Comparison of ENCODE assay signal across 13 cellular contexts in genomic region chr12:46261658-46262057, GRCh38. TPM values are rescaled to one million over a fixed set of nuclear protein-coding genes. Genes with fewer than 3 reads are reported as not detected.
DNase-seq lines count a peak whose midpoint lies in the region; ATAC-seq and TF ChIP-seq lines count a peak whose summit lies in the region.
"Had no signal": no experiment of that assay in that cellular context is flagged by ENCODE, and none has a peak within 500 bp of the region (broad histone marks: within the 10 kb centered on the region; RNA-seq: fewer than 3 reads in every experiment).

No MANE protein-coding gene starts in this region.

- no peak for TF ChIP-seq POLR2A in breast epithelium (IDR thresholded peaks at IDR 0.05)

- H3K9me2 ChIP-seq in MM.1S (replicated peaks; ENCODE audit: insufficient read depth, low read length) = no peaks in the 10 kb centered on the region

- POLR2A ChIA-PET in MCF 10A (lab: Yijun Ruan, JAX) = interaction anchor here (0.6 to 5.5 kb wide), 15 partner anchors 12 to 682 kb away, joined by 3 to 28 read pairs (median 4); partner anchors contain the start of gene SCAF11
- POLR2A ChIA-PET in Panc1 (lab: Charles Lee) = no interaction called here

- peaks cover 100% of the 10 kb centered on the region for H3K79me2 ChIP-seq in MM.1S (ENCODE audit: low read length)

- H3K27me3 ChIP-seq in breast epithelium (no peaks in the 10 kb centered on the region), Panc1 (ENCODE audit: control insufficient read depth, insufficient read depth, low read length) (no peaks in the 10 kb centered on the region), iPS-20b (ENCODE audit: insufficient read depth, low read length) (no peaks in the 10 kb centered on the region), stomach smooth muscle (ENCODE audit: control insufficient read depth in 1 of 2, insufficient read depth in 2 of 2, low read length in 2 of 2) (no peaks in the 10 kb centered on the region), MM.1S (replicated peaks; ENCODE audit: insufficient read depth, low read length) (no peaks in the 10 kb centered on the region)
- H3K27me3 ChIP-seq: esophagus squamous epithelium had no signal

- DNase-seq in breast epithelium (ENCODE audit: low spot score in 2 of 2) (no peak), MCF 10A (ENCODE audit: unreplicated experiment) (no peak), Panc1 (ENCODE audit: low read depth, low spot score) (no peak), endothelial cell (ENCODE audit: low spot score) (no peak), MM.1S (no peak)
- DNase-seq: cortex of kidney, esophagus squamous epithelium, mesendoderm, NCI-H1105 had no signal

- H3K9me3 ChIP-seq in breast epithelium (no peaks in the 10 kb centered on the region), Panc1 (ENCODE audit: control insufficient read depth, insufficient read depth, low read depth, low read length) (no peaks in the 10 kb centered on the region), iPS-20b (ENCODE audit: insufficient read depth, low read depth, low read length) (no peaks in the 10 kb centered on the region), stomach smooth muscle (ENCODE audit: control insufficient read depth in 2 of 2, low read length in 2 of 2) (no peaks in the 10 kb centered on the region), MM.1S (replicated peaks; ENCODE audit: insufficient read depth, low read length) (no peaks in the 10 kb centered on the region)
- H3K9me3 ChIP-seq: esophagus squamous epithelium had no signal

- intact Hi-C loops in breast epithelium (cut with DNase I; ENCODE audit: low total_unique reads) (loop anchor here (10.0 kb wide), 1 partner anchor 67 kb away; no protein-coding TSS in a partner anchor), MCF 10A (cut with micrococcal nuclease) (loop anchor here (10.0 kb wide), 1 partner anchor 673 kb away; no protein-coding TSS in a partner anchor), Panc1 (cut with micrococcal nuclease; ENCODE audit: unreplicated experiment) (loop anchor here (10.0 kb wide), 1 partner anchor 103 kb away; no protein-coding TSS in a partner anchor)

- ATAC-seq in Panc1 (no peak), HG03460 (IDR thresholded peaks at IDR 0.05; ENCODE audit: unreplicated experiment) (no peak)
- ATAC-seq: activated CD4-positive, CD25-positive, alpha-beta regulatory T cell treated with anti-CD3 and anti-CD28 coated beads, Interleukin-2, amount 50 U/mL, for 24 hours had no signal

- H2AFZ ChIP-seq in MM.1S (ENCODE audit: low read length) = no peak overlapping the region

- H3K4me3 Mint-ChIP-seq in MCF 10A (ENCODE audit: unreplicated experiment) (no peak overlapping the region), endothelial cell (ENCODE audit: unreplicated experiment) (no peak overlapping the region)

- H3K27ac Mint-ChIP-seq in MCF 10A (ENCODE audit: low read depth, unreplicated experiment) = no peak overlapping the region
- no peak overlapping the region for H3K27ac Mint-ChIP-seq in endothelial cell (ENCODE audit: unreplicated experiment)

- H3K27ac ChIP-seq in breast epithelium (peak overlapping the region; percentile 57 to 82), Panc1 (ENCODE audit: low read length) (peak overlapping the region; percentile 19; the same call in 1 of the 2 replicates), iPS-20b (ENCODE audit: low read length) (no peak overlapping the region), stomach smooth muscle (ENCODE audit: low read length) (peak overlapping the region; percentile 42), MM.1S (ENCODE audit: low read length) (no peak overlapping the region)

- in situ Hi-C loops in Panc1 (cut with HindIII; ENCODE audit: low pct_unique_long_range_greater_than_20kb, low sequenced_read_pairs) = no loop called here

- H3K9ac ChIP-seq in iPS-20b (ENCODE audit: low read depth, low read length) (peak overlapping the region; percentile 25; the same call in 1 of the 2 replicates), stomach smooth muscle (ENCODE audit: low read length in 2 of 2) (no peak overlapping the region), MM.1S (ENCODE audit: low read length) (no peak overlapping the region)

- H3K36me3 ChIP-seq in breast epithelium (no peaks in the 10 kb centered on the region), Panc1 (ENCODE audit: control insufficient read depth, insufficient read depth, low read length) (no peaks in the 10 kb centered on the region), iPS-20b (ENCODE audit: insufficient read depth, low read depth, low read length) (peaks cover 37% of the 10 kb centered on the region), stomach smooth muscle (ENCODE audit: control insufficient read depth in 2 of 2, insufficient read depth in 2 of 2, low read length in 2 of 2) (no peaks in the 10 kb centered on the region), MM.1S (replicated peaks; ENCODE audit: insufficient read depth, low read length) (no peaks in the 10 kb centered on the region; the same call in 1 of the 2 replicates)
- H3K36me3 ChIP-seq: esophagus squamous epithelium had no signal

- peaks cover 4% of the 10 kb centered on the region for H3K36me3 Mint-ChIP-seq in MCF 10A (ENCODE audit: insufficient read depth, unreplicated experiment)
- H3K36me3 Mint-ChIP-seq in endothelial cell (ENCODE audit: low read depth, unreplicated experiment) = peaks cover 6% of the 10 kb centered on the region

- H3K4me1 Mint-ChIP-seq in MCF 10A (ENCODE audit: insufficient read depth, unreplicated experiment) = peaks cover 8% of the 10 kb centered on the region
- H3K4me1 Mint-ChIP-seq in endothelial cell (ENCODE audit: unreplicated experiment) = peaks cover 15% of the 10 kb centered on the region

- peaks cover 0 to 15% of the 10 kb centered on the region in 2 donors for H3K4me1 ChIP-seq in breast epithelium
- H3K4me1 ChIP-seq in Panc1 (ENCODE audit: control insufficient read depth, insufficient read depth, low read length) = peaks cover 63% of the 10 kb centered on the region
- H3K4me1 ChIP-seq in iPS-20b (ENCODE audit: insufficient read depth, low read length) = peaks cover 60% of the 10 kb centered on the region
- peaks cover 39% of the 10 kb centered on the region for H3K4me1 ChIP-seq in stomach smooth muscle (ENCODE audit: control insufficient read depth, insufficient read depth, low read length)
- H3K4me1 ChIP-seq in MM.1S (ENCODE audit: low read length) = peaks cover 18% of the 10 kb centered on the region

- BruUV-seq in MCF 10A (replicated peaks; lab: Mats Ljungman, UMichigan) (no TSS peak), Panc1 (replicated peaks; lab: Mats Ljungman, UMichigan) (no TSS peak)

- no peaks in the 10 kb centered on the region for H3K27me3 Mint-ChIP-seq in MCF 10A (ENCODE audit: insufficient read depth, unreplicated experiment)
- H3K27me3 Mint-ChIP-seq in endothelial cell (ENCODE audit: unreplicated experiment) = peaks cover 3% of the 10 kb centered on the region

- H4K20me1 ChIP-seq in MM.1S (ENCODE audit: insufficient read depth, low read length) = peaks cover 30% of the 10 kb centered on the region

- TF ChIP-seq CTCF in breast epithelium (IDR thresholded peaks at IDR 0.05) = no peak
- TF ChIP-seq CTCF in MCF 10A (IDR thresholded peaks at IDR 0.05; ENCODE audit: unreplicated experiment) = no peak
- TF ChIP-seq CTCF in Panc1 (IDR thresholded peaks at IDR 0.05) = no peak
- TF ChIP-seq CTCF in endothelial cell (IDR thresholded peaks at IDR 0.05; ENCODE audit: unreplicated experiment) = no peak
- no peak for TF ChIP-seq CTCF in MM.1S (IDR thresholded peaks at IDR 0.05; ENCODE audit: low read length)

- H3K9me3 Mint-ChIP-seq in MCF 10A (ENCODE audit: unreplicated experiment) (no peaks in the 10 kb centered on the region), endothelial cell (ENCODE audit: unreplicated experiment) (no peaks in the 10 kb centered on the region)

- no peak overlapping the region for H3K4me2 ChIP-seq in MM.1S (ENCODE audit: low read depth, low read length)

- H3K4me3 ChIP-seq in breast epithelium = no peak overlapping the region
- H3K4me3 ChIP-seq in Panc1 (ENCODE audit: low read depth in 2 of 2, low read length in 2 of 2) = no peak overlapping the region
- peak overlapping the region; percentile 48 for H3K4me3 ChIP-seq in iPS-20b (ENCODE audit: low read length)
- no peak overlapping the region for H3K4me3 ChIP-seq in stomach smooth muscle (ENCODE audit: low read length in 2 of 2)
- no peak overlapping the region for H3K4me3 ChIP-seq in MM.1S (ENCODE audit: low read length)
- H3K4me3 ChIP-seq: esophagus squamous epithelium had no signal

- H3F3A ChIP-seq in MM.1S (ENCODE audit: insufficient read depth, low read length) = no peaks in the 10 kb centered on the region

- CTCF ChIA-PET in MCF 10A (lab: Yijun Ruan, JAX) (interaction anchor here (1.2 kb wide), 1 partner anchor 54 kb away, joined by 4 read pairs; no protein-coding TSS in a partner anchor), Panc1 (lab: Charles Lee) (no interaction called here)

RNA-seq across cellular contexts. Expression of gene SLC38A1, which starts 7.2 kb away (rescaled TPM):
- 100 to 1,000 TPM in 2 of 3 donors, 1 to 10 TPM in 1; 7.8 to 219 (median 101) TPM for total RNA-seq in breast epithelium
- 327 and 339 TPM in 2 replicates for total RNA-seq in MCF 10A (2022)
- total RNA-seq in Panc1 (2021; ENCODE audit: unreplicated experiment) = 127 TPM
- 78.9 TPM for polyA plus RNA-seq in Panc1 (2012; ENCODE audit: insufficient read length)
- total RNA-seq in endothelial cell (ENCODE audit: unreplicated experiment) = 100 TPM

Comparison
In these comparisons a context has a peak if more than half of its experiments do, and no peak if none do; other contexts are left out.
1. H3K27ac ChIP-seq: peak in breast epithelium (2 of 2), Panc1 (single experiment) and stomach smooth muscle (single experiment); none in iPS-20b (single experiment) and MM.1S (single experiment).